1 cellular context compared by ENCODE assay signal in the genomic region with DNA sequence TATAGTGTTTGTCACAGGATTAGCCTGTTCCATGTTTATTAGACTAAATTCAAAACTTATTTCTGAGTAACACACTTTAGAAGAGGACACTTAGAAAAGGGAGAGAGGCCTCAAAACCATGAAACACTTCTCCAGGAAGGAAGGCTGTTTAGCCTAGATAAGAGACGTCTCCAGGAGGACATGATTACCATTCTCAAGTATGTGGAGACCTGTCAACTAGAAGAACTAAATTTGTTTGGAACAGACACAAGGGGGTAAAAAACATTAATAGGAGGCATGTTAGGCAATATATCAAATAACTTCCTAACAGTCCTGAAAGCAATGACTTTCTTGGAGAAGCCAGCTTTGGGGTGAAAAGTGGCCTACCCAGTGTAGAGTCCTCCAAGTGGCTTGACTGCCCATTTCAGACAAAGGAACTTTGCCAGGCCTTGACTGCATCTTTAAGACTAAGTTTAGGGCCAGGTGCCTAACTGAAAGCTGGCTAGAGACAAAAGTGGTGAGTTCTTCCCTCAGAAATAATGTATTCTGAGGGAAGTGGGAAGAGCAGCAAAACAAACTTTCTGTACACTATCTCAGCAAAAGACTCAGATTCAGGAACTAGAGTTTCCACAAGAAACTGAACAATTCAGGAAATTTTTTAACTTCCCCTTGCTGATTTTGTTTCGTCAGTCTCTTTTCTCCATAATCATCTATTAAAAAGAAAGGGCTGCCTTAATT.
TF ChIP-seq lines count a peak whose summit lies in the region.

No MANE protein-coding gene starts in this region.

TF ChIP-seq in K562, 482 proteins besides CTCF, POLR2A, EP300 and RAD21 (continued from another document):
- no peak for TF ChIP-seq ZNF24 (IDR thresholded peaks at IDR 0.05)
- TF ChIP-seq E2F3 (CRISPR knock-in tag; IDR thresholded peaks at IDR 0.05) = no peak
